16 cellular contexts compared by ENCODE assay signal in genomic region chr5:119339344-119339743, GRCh38. TPM values are rescaled to one million over a fixed set of nuclear protein-coding genes. Genes with fewer than 3 reads are reported as not detected.
DNase-seq lines count a peak whose midpoint lies in the region; ATAC-seq, FAIRE-seq and TF ChIP-seq lines count a peak whose summit lies in the region.
"Had no signal": no experiment of that assay in that cellular context is flagged by ENCODE, and none has a peak within 500 bp of the region (broad histone marks: within the 10 kb centered on the region; RNA-seq: fewer than 3 reads in every experiment).

No MANE protein-coding gene starts in this region.

- H3K27me3 ChIP-seq in CD8-positive, alpha-beta T cell (ENCODE audit: insufficient read depth, low read length): no peaks in the 10 kb centered on the region
- H3K27me3 ChIP-seq: transverse colon had no signal

- no peaks in the 10 kb centered on the region for H3K9me3 Mint-ChIP-seq in CD8-positive, alpha-beta T cell
- H3K9me3 Mint-ChIP-seq in activated CD8-positive, alpha-beta T cell treated with anti-CD3 and anti-CD28 coated beads for 36 hours: no peaks in the 10 kb centered on the region
- H3K9me3 Mint-ChIP-seq in naive thymus-derived CD8-positive, alpha-beta T cell: peaks cover 0 to 4% (median 0%) of the 10 kb centered on the region in 9 donors

- DNase-seq in CD8-positive, alpha-beta T cell: no peak
- DNase-seq in GM19239 (ENCODE audit: insufficient read length, low spot score) (no peak), NCI-H2107 (lab: John Stamatoyannopoulos, UW) (no peak)
- DNase-seq in activated CD8-positive, alpha-beta T cell treated with anti-CD3 and anti-CD28 coated beads for 36 hours: peak; percentile 29
- no peak for DNase-seq in naive thymus-derived CD8-positive, alpha-beta T cell
- no peak for DNase-seq in stimulated activated CD4-positive, alpha-beta T cell treated with anti-CD3 and anti-CD28 coated beads, Interleukin-2, amount 100 ng/mL, for 48 hours
- DNase-seq: activated CD4-positive, CD25-positive, alpha-beta regulatory T cell treated with anti-CD3 and anti-CD28 coated beads, Interleukin-2, amount 50 U/mL, for 72 hours; C1 segment of cervical spinal cord; foreskin melanocyte; left colon; NCI-H146; NCI-H345; transverse colon had no signal

- H3K4me1 Mint-ChIP-seq in CD8-positive, alpha-beta T cell (ENCODE audit: low read depth): peaks cover 98% of the 10 kb centered on the region
- H3K4me1 Mint-ChIP-seq in activated CD8-positive, alpha-beta T cell treated with anti-CD3 and anti-CD28 coated beads for 36 hours (ENCODE audit: low read depth): peaks cover 95% of the 10 kb centered on the region
- H3K4me1 Mint-ChIP-seq in naive thymus-derived CD8-positive, alpha-beta T cell: peaks cover 58 to 100% (median 98%) of the 10 kb centered on the region in 4 donors

- CTCF ChIA-PET in CD8-positive, alpha-beta T cell (lab: Charles Lee): interaction anchor here (1.0 to 3.0 kb wide), 3 partner anchors 9 to 72 kb away, joined by 3 to 24 read pairs (median 14); no protein-coding TSS in a partner anchor
- CTCF ChIA-PET in activated CD8-positive, alpha-beta T cell treated with anti-CD3 and anti-CD28 coated beads for 36 hours (lab: Charles Lee): interaction anchor here (0.8 to 6.6 kb wide), 8 partner anchors 23 to 71 kb away, joined by 3 to 37 read pairs (median 3); no protein-coding TSS in a partner anchor

- H3K4me3 Mint-ChIP-seq in CD8-positive, alpha-beta T cell: no peak overlapping the region
- peak overlapping the region; percentile 73 for H3K4me3 Mint-ChIP-seq in activated CD8-positive, alpha-beta T cell treated with anti-CD3 and anti-CD28 coated beads for 36 hours
- peak overlapping the region in 8 of 10 donors; percentile 50 to 86 (median 80) for H3K4me3 Mint-ChIP-seq in naive thymus-derived CD8-positive, alpha-beta T cell

- no peak overlapping the region for H3K4me3 ChIP-seq in CD8-positive, alpha-beta T cell (ENCODE audit: low read depth, low read length)
- H3K4me3 ChIP-seq: coronary artery, transverse colon had no signal

- no peak for ATAC-seq in CD8-positive, alpha-beta T cell
- peak; percentile 5 for ATAC-seq in activated CD8-positive, alpha-beta T cell treated with anti-CD3 and anti-CD28 coated beads for 36 hours
- ATAC-seq in naive thymus-derived CD8-positive, alpha-beta T cell: no peak
- no peak for ATAC-seq in GM18520 (IDR thresholded peaks at IDR 0.05; ENCODE audit: unreplicated experiment)
- ATAC-seq: left colon had no signal

- peak overlapping the region; percentile 94 for H3K27ac Mint-ChIP-seq in CD8-positive, alpha-beta T cell
- peak overlapping the region; percentile 95 for H3K27ac Mint-ChIP-seq in activated CD8-positive, alpha-beta T cell treated with anti-CD3 and anti-CD28 coated beads for 36 hours
- peak overlapping the region; percentile 83 to 99 (median 96) for H3K27ac Mint-ChIP-seq in naive thymus-derived CD8-positive, alpha-beta T cell

- H3K27ac ChIP-seq in CD8-positive, alpha-beta T cell (ENCODE audit: low read depth, low read length): no peak overlapping the region
- H3K27ac ChIP-seq: coronary artery had no signal

- POLR2A ChIA-PET in CD8-positive, alpha-beta T cell (lab: Charles Lee): interaction anchor here (0.9 to 5.6 kb wide), 9 partner anchors 9 to 73 kb away, joined by 3 to 32 read pairs (median 4); no protein-coding TSS in a partner anchor
- POLR2A ChIA-PET in activated CD8-positive, alpha-beta T cell treated with anti-CD3 and anti-CD28 coated beads for 36 hours (lab: Charles Lee): interaction anchor here (1.3 to 14.9 kb wide), 5 partner anchors 10 to 35 kb away, joined by 6 to 163 read pairs (median 7); partner anchors contain the start of gene TNFAIP8
- POLR2A ChIA-PET in naive thymus-derived CD8-positive, alpha-beta T cell (lab: Charles Lee): interaction anchor here (0.7 to 5.7 kb wide), 12 partner anchors 9 to 281 kb away, joined by 3 to 37 read pairs (median 5); partner anchors contain the start of genes DMXL1 and TNFAIP8

- no peaks in the 10 kb centered on the region for H3K27me3 Mint-ChIP-seq in CD8-positive, alpha-beta T cell (ENCODE audit: low read depth)
- H3K27me3 Mint-ChIP-seq in activated CD8-positive, alpha-beta T cell treated with anti-CD3 and anti-CD28 coated beads for 36 hours: no peaks in the 10 kb centered on the region
- H3K27me3 Mint-ChIP-seq in naive thymus-derived CD8-positive, alpha-beta T cell: no peaks in the 10 kb centered on the region

- peaks cover 97% of the 10 kb centered on the region for H3K4me1 ChIP-seq in CD8-positive, alpha-beta T cell (ENCODE audit: insufficient read depth, low read length)

- FAIRE-seq in GM19239 (lab: Jason Lieb, UNC): peak; percentile 76
- FAIRE-seq: H1 had no signal

- peaks cover 20% of the 10 kb centered on the region for H3K36me3 Mint-ChIP-seq in CD8-positive, alpha-beta T cell
- H3K36me3 Mint-ChIP-seq in activated CD8-positive, alpha-beta T cell treated with anti-CD3 and anti-CD28 coated beads for 36 hours (ENCODE audit: low read depth): peaks cover 41% of the 10 kb centered on the region
- H3K36me3 Mint-ChIP-seq in naive thymus-derived CD8-positive, alpha-beta T cell: peaks cover 0 to 9% (median 0%) of the 10 kb centered on the region in 3 donors

- intact Hi-C loops in CD8-positive, alpha-beta T cell (cut with DNase I, micrococcal nuclease): loop anchor here in 1 of 2 experiments (2.0 kb wide), 1 partner anchor 25 kb away; no protein-coding TSS in a partner anchor
- intact Hi-C loops in activated CD8-positive, alpha-beta T cell treated with anti-CD3 and anti-CD28 coated beads for 36 hours (cut with micrococcal nuclease): no loop called here

- TF ChIP-seq CTCF in CD8-positive, alpha-beta T cell (IDR thresholded peaks at IDR 0.05): no peak
- no peak for TF ChIP-seq CTCF in activated CD8-positive, alpha-beta T cell treated with anti-CD3 and anti-CD28 coated beads for 36 hours (IDR thresholded peaks at IDR 0.05)

- H3K9me3 ChIP-seq in CD8-positive, alpha-beta T cell (ENCODE audit: low read length): no peaks in the 10 kb centered on the region
- H3K9me3 ChIP-seq: transverse colon had no signal

- H3K36me3 ChIP-seq in CD8-positive, alpha-beta T cell (ENCODE audit: insufficient read depth, low read length): no peaks in the 10 kb centered on the region
- H3K36me3 ChIP-seq: transverse colon had no signal

RNA-seq across cellular contexts. Expression of gene TNFAIP8, which starts 16.5 kb away (rescaled TPM):
- 10 to 100 TPM; 62.3 to 63.0 TPM for total RNA-seq in CD8-positive, alpha-beta T cell
- total RNA-seq in activated CD8-positive, alpha-beta T cell treated with anti-CD3 and anti-CD28 coated beads for 36 hours: 100 to 1,000 TPM; 135 to 141 TPM
- 100 to 1,000 TPM; 176 to 177 TPM for total RNA-seq in naive thymus-derived CD8-positive, alpha-beta T cell
- polyA plus RNA-seq in naive thymus-derived CD8-positive, alpha-beta T cell: 100 to 1,000 TPM; 175 to 220 (median 188) TPM
